ENCODE assay signal across 8 cellular contexts in genomic region chr14:69879175-69880047, GRCh38. TPM values are rescaled to one million over a fixed set of nuclear protein-coding genes. Genes with fewer than 3 reads are reported as not detected.
DNase-seq lines count a peak whose midpoint lies in the region; ATAC-seq and TF ChIP-seq lines count a peak whose summit lies in the region.

TSS of gene SMOC1 (plus strand) at chr14:69879416. CDS start at chr14:69879679, 263 bp downstream.

- H3K27ac ChIP-seq in coronary artery = no peak within 1 kb of the TSS

- no peak for TF ChIP-seq CTCF in coronary artery (IDR thresholded peaks at IDR 0.05)

- no peak for ATAC-seq in HG03432 (IDR thresholded peaks at IDR 0.05; ENCODE audit: unreplicated experiment)

- peak within 1 kb of the TSS; percentile 73 for H3K4me3 ChIP-seq in coronary artery

- DNase-seq in NCI-H1417 (lab: John Stamatoyannopoulos, UW) (peak; percentile 49 to 86 (median 83)), NCI-H1417 treated with DMSO at 0.1 percent for 48 hours (lab: John Stamatoyannopoulos, UW) (no peak), NCI-H69 (lab: John Stamatoyannopoulos, UW) (peak; percentile 97), coronary artery (ENCODE audit: low spot score) (peak; percentile 73), lung microvascular endothelial cell (ENCODE audit: low read depth in 2 of 2) (peak; percentile 38 to 65), superior temporal gyrus (ENCODE audit: extremely low spot score) (peak; percentile 72), amniotic stem cell (lab: John Stamatoyannopoulos, UW) (no peak)

RNA-seq across cellular contexts. Expression of gene SMOC1, which starts in this region (rescaled TPM):
- 0.87 and 5.2 TPM in 2 replicates for total RNA-seq in lung microvascular endothelial cell

Comparison
In these comparisons a context has a peak if more than half of its experiments do, and no peak if none do; other contexts are left out.
1. DNase-seq: peak in NCI-H1417 (3 of 3), NCI-H69 (single experiment), coronary artery (single experiment), lung microvascular endothelial cell (2 of 2) and superior temporal gyrus (single experiment); none in NCI-H1417 treated with DMSO at 0.1 percent for 48 hours (single experiment) and amniotic stem cell (single experiment).